30 cellular contexts compared by ENCODE assay signal in the genomic region with DNA sequence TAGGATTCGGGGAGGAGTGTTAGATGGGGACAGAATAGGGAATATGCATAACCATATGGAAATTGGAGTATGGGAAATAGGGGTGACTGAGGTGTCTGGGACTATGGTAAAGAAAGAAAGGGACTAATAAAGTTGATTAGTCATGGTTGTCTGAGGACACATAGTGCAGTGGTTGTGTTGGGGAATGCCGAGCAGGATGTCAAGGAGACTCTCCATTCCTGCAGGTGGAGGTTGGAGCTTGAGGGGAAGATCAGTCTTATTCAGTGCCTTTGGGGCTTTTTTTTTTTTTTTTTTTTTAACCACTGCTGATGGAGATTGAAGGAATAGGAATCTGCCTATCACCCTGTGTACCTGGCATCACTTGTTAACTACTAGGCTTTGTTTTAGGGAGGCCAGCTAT.
"Had no signal": no experiment of that assay in that cellular context is flagged by ENCODE, and none has a peak within 500 bp of the region (broad histone marks: within the 10 kb centered on the region; RNA-seq: fewer than 3 reads in every experiment).

No MANE protein-coding gene starts in this region.

- H3K27me3 ChIP-seq: adrenal gland, dorsolateral prefrontal cortex, gastroesophageal sphincter, stomach, thyroid gland, upper lobe of left lung, vagina had no signal

- H3K4me3 ChIP-seq: adrenal gland, coronary artery, dorsolateral prefrontal cortex, gastroesophageal sphincter, lower lobe of right lung, mucosa of descending colon, stomach, thyroid gland, upper lobe of left lung, vagina had no signal

- DNase-seq: activated CD4-positive, alpha-beta T cell treated with anti-CD3 and anti-CD28 coated beads for 48 hours; activated CD4-positive, alpha-beta T cell treated with anti-CD3 and anti-CD28 coated beads, Interleukin-2, amount 50 U/mL, for 48 hours; activated CD8-positive, alpha-beta memory T cell treated with anti-CD3 and anti-CD28 coated beads for 24 hours; activated effector memory CD4-positive, alpha-beta T cell treated with Interleukin-2 at 50 U/mL for 16 hours; activated naive CD4-positive, alpha-beta T cell treated with Interleukin-2 at 50 U/mL for 16 hours; adrenal gland; aorta; dorsolateral prefrontal cortex; effector memory CD8-positive, alpha-beta T cell; erythroblast; hippocampal formation; immature natural killer cell; lower lobe of right lung; mucosa of descending colon; posterior cingulate gyrus; right cardiac atrium; stimulated activated CD4-positive, alpha-beta T cell treated with anti-CD3 and anti-CD28 coated beads, Interleukin-15, amount 100 ng/mL, for 24 hours; stimulated activated CD4-positive, alpha-beta T cell treated with anti-CD3 and anti-CD28 coated beads, Interleukin-2, amount 100 ng/mL, for 24 hours; stimulated activated naive B cell treated with anti-CD40 and anti-IgM and Interleukin-4, amounts not matched to agents 10 μg/mL and 1 μg/mL and 100 μg/mL, for 72 hours; stomach; T-helper 9 cell; thyroid gland; upper lobe of left lung had no signal

- H3K9me3 ChIP-seq: adrenal gland, gastroesophageal sphincter, lower lobe of right lung, mucosa of descending colon, stomach, thyroid gland, upper lobe of left lung, vagina had no signal

- ATAC-seq: activated CD4-positive, CD25-positive, alpha-beta regulatory T cell treated with anti-CD3 and anti-CD28 coated beads, Interleukin-2, amount 50 U/mL, for 24 hours; effector memory CD8-positive, alpha-beta T cell; gastroesophageal sphincter; left lobe of liver; lower lobe of right lung; mucosa of descending colon; natural killer cell treated with Interleukin-12 subunit alpha and Interleukin-12 subunit beta and Interleukin-15 and Interleukin-18, amount 100 ng/mL, for 72 hours; right cardiac atrium; stimulated activated naive B cell treated with anti-CD40 and anti-IgM and Interleukin-4, amounts not matched to agents 10 μg/mL and 1 μg/mL and 100 μg/mL, for 72 hours had no signal

- H3K4me1 ChIP-seq: gastroesophageal sphincter, thyroid gland had no signal

- H3K27ac ChIP-seq: adrenal gland, coronary artery, dorsolateral prefrontal cortex, gastroesophageal sphincter, lower lobe of right lung, stomach, thyroid gland, upper lobe of left lung, vagina, VCaP had no signal
